1 cellular context compared by ENCODE assay signal in the genomic region with DNA sequence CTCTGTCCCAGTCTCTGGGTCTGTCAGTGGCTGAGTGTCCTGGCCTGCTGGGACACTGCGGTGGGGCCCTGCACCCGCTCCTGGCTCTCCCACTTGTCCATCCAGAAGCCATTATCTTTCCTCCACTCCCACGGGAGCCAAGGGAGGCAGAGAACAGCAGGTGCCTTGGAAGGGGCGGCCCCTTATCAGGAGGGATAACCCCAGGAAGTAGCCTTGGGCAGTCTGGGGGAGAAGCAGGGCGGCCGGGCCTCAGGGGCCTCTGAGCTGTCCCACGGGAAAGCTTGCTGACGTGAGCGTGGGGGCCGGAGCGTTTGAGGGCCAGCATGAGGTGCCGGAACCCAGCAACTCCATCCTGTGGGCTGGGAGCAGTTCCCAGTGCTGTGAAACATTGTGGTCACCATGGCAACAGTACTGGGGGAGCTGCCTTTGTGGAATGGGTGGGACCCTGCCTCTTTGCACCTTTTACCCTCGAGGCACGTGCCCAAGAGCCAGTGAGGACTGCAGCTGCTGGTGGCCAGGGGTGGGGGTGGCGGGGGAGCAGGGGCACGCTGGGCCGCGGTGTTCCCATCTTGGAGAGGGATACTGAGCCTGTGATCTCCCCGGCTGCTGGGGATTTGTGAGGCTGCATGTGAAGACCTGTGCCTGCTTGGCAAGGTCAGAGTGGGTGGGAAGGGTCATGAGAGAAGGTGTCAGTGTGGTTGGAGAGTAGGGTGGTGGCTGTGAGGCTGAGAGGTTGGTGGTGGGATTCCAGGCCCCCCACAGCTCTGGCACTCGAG.
TF ChIP-seq lines count a peak whose summit lies in the region.

No MANE protein-coding gene starts in this region.

TF ChIP-seq in GM12878, 131 proteins besides CTCF, POLR2A, EP300 and RAD21:
- TF ChIP-seq NR2F1 (conservative IDR thresholded peaks at IDR 0.05) (peak; percentile 75), CHD1 (IDR thresholded peaks at IDR 0.05; ENCODE audit: low read depth, low read length) (no peak), CHD2 (IDR thresholded peaks at IDR 0.05; ENCODE audit: borderline replicate concordance, low read depth, low read length) (peak; percentile 67; the same call in 1 of the 2 replicates), EED (IDR thresholded peaks at IDR 0.05; ENCODE audit: low read depth) (0 out of 2 replicates have a peak, but pooled peaks have one; percentile 27), LARP7 (IDR thresholded peaks at IDR 0.05) (0 out of 2 replicates have a peak, but pooled peaks have one; percentile 4), RB1 (IDR thresholded peaks at IDR 0.05; ENCODE audit: borderline replicate concordance) (peak; percentile 89; the same call in 1 of the 2 replicates), POLR2AphosphoS5 (IDR thresholded peaks at IDR 0.05; ENCODE audit: low read length) (0 out of 2 replicates have a peak, but pooled peaks have one; percentile 38), IKZF1 (conservative IDR thresholded peaks at IDR 0.05) (peak; percentile 91), CREM (IDR thresholded peaks at IDR 0.05; ENCODE audit: low read depth) (peak; percentile 66; the same call in 1 of the 2 replicates), GATAD2B (conservative IDR thresholded peaks at IDR 0.05; ENCODE audit: low read depth) (peak; percentile 100), IKZF2 (IDR thresholded peaks at IDR 0.05) (peak; percentile 68 to 72; a peak in 3 of 4 replicates), TCF12 (IDR thresholded peaks at IDR 0.05; ENCODE audit: low read depth, low read length) (peak; percentile 88; the same call in 1 of the 2 replicates), SPI1 (IDR thresholded peaks at IDR 0.05; ENCODE audit: borderline replicate concordance, insufficient read depth, low read depth, low read length) (no peak), MXI1 (IDR thresholded peaks at IDR 0.05; ENCODE audit: low read depth, low read length) (0 out of 2 replicates have a peak, but pooled peaks have one; percentile 41), FOS (IDR thresholded peaks at IDR 0.05; ENCODE audit: borderline replicate concordance, extremely low read depth, insufficient read length) (no peak), DPF2 (IDR thresholded peaks at IDR 0.05) (peak; percentile 30; the same call in 1 of the 2 replicates), MEF2B (IDR thresholded peaks at IDR 0.05; ENCODE audit: partially characterized antibody, poor library complexity, severe bottlenecking) (peak; percentile 99), BHLHE40 (IDR thresholded peaks at IDR 0.05; ENCODE audit: borderline replicate concordance in 1 of 2, low read depth in 2 of 2, low read length in 1 of 2) (peak in 1 of 2 experiments; percentile 79; a peak in 2 of 4 replicates), YBX1 (IDR thresholded peaks at IDR 0.05) (0 out of 2 replicates have a peak, but pooled peaks have one; percentile 32), BMI1 (IDR thresholded peaks at IDR 0.05; ENCODE audit: borderline replicate concordance) (peak; percentile 95), REST (IDR thresholded peaks at IDR 0.05; ENCODE audit: low read depth, low read length) (no peak)
- TF ChIP-seq, protein P1, sequence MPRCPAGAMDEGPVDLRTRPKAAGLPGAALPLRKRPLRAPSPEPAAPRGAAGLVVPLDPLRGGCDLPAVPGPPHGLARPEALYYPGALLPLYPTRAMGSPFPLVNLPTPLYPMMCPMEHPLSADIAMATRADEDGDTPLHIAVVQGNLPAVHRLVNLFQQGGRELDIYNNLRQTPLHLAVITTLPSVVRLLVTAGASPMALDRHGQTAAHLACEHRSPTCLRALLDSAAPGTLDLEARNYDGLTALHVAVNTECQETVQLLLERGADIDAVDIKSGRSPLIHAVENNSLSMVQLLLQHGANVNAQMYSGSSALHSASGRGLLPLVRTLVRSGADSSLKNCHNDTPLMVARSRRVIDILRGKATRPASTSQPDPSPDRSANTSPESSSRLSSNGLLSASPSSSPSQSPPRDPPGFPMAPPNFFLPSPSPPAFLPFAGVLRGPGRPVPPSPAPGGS (IDR thresholded peaks at IDR 0.05; ENCODE audit: borderline replicate concordance, insufficient read depth, low read depth, low read length, poor library complexity, severe bottlenecking): peak; percentile 86
- TF ChIP-seq, protein P2, sequence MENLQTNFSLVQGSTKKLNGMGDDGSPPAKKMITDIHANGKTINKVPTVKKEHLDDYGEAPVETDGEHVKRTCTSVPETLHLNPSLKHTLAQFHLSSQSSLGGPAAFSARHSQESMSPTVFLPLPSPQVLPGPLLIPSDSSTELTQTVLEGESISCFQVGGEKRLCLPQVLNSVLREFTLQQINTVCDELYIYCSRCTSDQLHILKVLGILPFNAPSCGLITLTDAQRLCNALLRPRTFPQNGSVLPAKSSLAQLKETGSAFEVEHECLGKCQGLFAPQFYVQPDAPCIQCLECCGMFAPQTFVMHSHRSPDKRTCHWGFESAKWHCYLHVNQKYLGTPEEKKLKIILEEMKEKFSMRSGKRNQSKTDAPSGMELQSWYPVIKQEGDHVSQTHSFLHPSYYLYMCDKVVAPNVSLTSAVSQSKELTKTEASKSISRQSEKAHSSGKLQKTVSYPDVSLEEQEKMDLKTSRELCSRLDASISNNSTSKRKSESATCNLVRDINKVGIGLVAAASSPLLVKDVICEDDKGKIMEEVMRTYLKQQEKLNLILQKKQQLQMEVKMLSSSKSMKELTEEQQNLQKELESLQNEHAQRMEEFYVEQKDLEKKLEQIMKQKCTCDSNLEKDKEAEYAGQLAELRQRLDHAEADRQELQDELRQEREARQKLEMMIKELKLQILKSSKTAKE (IDR thresholded peaks at IDR 0.05; ENCODE audit: low read depth, poor library complexity, severe bottlenecking): no peak
- TF ChIP-seq, protein P3, sequence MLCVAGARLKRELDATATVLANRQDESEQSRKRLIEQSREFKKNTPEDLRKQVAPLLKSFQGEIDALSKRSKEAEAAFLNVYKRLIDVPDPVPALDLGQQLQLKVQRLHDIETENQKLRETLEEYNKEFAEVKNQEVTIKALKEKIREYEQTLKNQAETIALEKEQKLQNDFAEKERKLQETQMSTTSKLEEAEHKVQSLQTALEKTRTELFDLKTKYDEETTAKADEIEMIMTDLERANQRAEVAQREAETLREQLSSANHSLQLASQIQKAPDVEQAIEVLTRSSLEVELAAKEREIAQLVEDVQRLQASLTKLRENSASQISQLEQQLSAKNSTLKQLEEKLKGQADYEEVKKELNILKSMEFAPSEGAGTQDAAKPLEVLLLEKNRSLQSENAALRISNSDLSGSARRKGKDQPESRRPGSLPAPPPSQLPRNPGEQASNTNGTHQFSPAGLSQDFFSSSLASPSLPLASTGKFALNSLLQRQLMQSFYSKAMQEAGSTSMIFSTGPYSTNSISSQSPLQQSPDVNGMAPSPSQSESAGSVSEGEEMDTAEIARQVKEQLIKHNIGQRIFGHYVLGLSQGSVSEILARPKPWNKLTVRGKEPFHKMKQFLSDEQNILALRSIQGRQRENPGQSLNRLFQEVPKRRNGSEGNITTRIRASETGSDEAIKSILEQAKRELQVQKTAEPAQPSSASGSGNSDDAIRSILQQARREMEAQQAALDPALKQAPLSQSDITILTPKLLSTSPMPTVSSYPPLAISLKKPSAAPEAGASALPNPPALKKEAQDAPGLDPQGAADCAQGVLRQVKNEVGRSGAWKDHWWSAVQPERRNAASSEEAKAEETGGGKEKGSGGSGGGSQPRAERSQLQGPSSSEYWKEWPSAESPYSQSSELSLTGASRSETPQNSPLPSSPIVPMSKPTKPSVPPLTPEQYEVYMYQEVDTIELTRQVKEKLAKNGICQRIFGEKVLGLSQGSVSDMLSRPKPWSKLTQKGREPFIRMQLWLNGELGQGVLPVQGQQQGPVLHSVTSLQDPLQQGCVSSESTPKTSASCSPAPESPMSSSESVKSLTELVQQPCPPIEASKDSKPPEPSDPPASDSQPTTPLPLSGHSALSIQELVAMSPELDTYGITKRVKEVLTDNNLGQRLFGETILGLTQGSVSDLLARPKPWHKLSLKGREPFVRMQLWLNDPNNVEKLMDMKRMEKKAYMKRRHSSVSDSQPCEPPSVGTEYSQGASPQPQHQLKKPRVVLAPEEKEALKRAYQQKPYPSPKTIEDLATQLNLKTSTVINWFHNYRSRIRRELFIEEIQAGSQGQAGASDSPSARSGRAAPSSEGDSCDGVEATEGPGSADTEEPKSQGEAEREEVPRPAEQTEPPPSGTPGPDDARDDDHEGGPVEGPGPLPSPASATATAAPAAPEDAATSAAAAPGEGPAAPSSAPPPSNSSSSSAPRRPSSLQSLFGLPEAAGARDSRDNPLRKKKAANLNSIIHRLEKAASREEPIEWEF (IDR thresholded peaks at IDR 0.05; ENCODE audit: insufficient replicate concordance, low read depth, low read length): peak; percentile 97
- TF ChIP-seq, protein P4, sequence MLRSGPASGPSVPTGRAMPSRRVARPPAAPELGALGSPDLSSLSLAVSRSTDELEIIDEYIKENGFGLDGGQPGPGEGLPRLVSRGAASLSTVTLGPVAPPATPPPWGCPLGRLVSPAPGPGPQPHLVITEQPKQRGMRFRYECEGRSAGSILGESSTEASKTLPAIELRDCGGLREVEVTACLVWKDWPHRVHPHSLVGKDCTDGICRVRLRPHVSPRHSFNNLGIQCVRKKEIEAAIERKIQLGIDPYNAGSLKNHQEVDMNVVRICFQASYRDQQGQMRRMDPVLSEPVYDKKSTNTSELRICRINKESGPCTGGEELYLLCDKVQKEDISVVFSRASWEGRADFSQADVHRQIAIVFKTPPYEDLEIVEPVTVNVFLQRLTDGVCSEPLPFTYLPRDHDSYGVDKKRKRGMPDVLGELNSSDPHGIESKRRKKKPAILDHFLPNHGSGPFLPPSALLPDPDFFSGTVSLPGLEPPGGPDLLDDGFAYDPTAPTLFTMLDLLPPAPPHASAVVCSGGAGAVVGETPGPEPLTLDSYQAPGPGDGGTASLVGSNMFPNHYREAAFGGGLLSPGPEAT (IDR thresholded peaks at IDR 0.05; ENCODE audit: low read depth): peak; percentile 58
